In genomic region chr11:27204527-27204926, GRCh38 we compare ENCODE assay signal across 1 cellular context.
TF ChIP-seq lines count a peak whose summit lies in the region.

No MANE protein-coding gene starts in this region.

TF ChIP-seq in GM23338, 12 proteins besides CTCF, POLR2A, EP300 and RAD21 (continued from another document):
- TF ChIP-seq ZNF462 (CRISPR knock-in tag; IDR thresholded peaks at IDR 0.05), result no peak
- no peak for TF ChIP-seq JUNB (IDR thresholded peaks at IDR 0.05; ENCODE audit: unreplicated experiment)
- TF ChIP-seq ZNF331 (CRISPR knock-in tag; IDR thresholded peaks at IDR 0.05; ENCODE audit: low read depth), result no peak
- no peak for TF ChIP-seq ETS1 (IDR thresholded peaks at IDR 0.05)
- TF ChIP-seq ZNF114 (CRISPR knock-in tag; IDR thresholded peaks at IDR 0.05), result no peak
- no peak for TF ChIP-seq EZH2phosphoT487 (IDR thresholded peaks at IDR 0.05; ENCODE audit: unreplicated experiment)
- no peak for TF ChIP-seq EZH2 (IDR thresholded peaks at IDR 0.05; ENCODE audit: low read depth, unreplicated experiment)
